Comparison of ENCODE assay signal across 16 cellular contexts in the genomic region with DNA sequence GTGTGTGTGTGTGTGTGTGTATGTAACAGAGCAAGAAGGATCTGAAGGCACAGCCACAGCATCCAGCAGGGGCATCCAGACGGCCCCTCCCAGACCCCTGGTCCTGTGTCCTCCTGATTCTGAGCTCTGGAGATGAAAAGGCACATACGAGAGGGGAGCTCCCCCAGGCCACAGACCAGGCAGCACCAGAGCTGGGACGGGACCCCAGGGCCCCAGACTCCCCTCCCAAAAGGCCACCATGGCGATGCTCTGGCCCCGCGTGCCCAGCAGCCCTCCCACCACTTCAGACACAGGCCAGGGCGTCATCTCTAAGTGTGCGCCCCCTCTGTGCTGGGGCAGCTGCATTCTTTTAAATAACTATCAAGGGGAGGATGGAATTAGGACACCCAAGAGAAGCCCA.
"Had no signal": no experiment of that assay in that cellular context is flagged by ENCODE, and none has a peak within 500 bp of the region (broad histone marks: within the 10 kb centered on the region; RNA-seq: fewer than 3 reads in every experiment).

No MANE protein-coding gene starts in this region.

- H3K4me3 ChIP-seq: esophagus muscularis mucosa, gastrocnemius medialis, heart right ventricle, skin epidermis had no signal

- DNase-seq: effector memory CD8-positive, alpha-beta T cell; gastrocnemius medialis; heart right ventricle; hypothalamus; kidney glomerular epithelial cell; midbrain; stimulated activated CD4-positive, alpha-beta T cell treated with anti-CD3 and anti-CD28 coated beads, Interleukin-12 subunit alpha, Interleukin-12 subunit beta, amount 100 ng/mL, for 4 hours; stimulated activated naive CD4-positive, alpha-beta T cell had no signal

- FAIRE-seq: colon, islet of Langerhans had no signal

- H3K4me3 Mint-ChIP-seq: dendritic cell treated with granulocyte-macrophage colony-stimulating factor and Interleukin-4, amounts not matched to agents 40 ng/mL and 50 ng/mL, for 4 days; effector memory CD8-positive, alpha-beta T cell; memory B cell; nephron had no signal

- H3K4me1 Mint-ChIP-seq: memory B cell, nephron had no signal

- H3K4me1 ChIP-seq: esophagus muscularis mucosa, gastrocnemius medialis, heart right ventricle had no signal

- H3K27ac ChIP-seq: epithelial cell of prostate, esophagus muscularis mucosa, gastrocnemius medialis, heart right ventricle, skin epidermis had no signal

- H3K27me3 ChIP-seq: gastrocnemius medialis had no signal

- H3K36me3 ChIP-seq: esophagus muscularis mucosa, gastrocnemius medialis, heart right ventricle had no signal

- H3K27ac Mint-ChIP-seq: dendritic cell treated with granulocyte-macrophage colony-stimulating factor and Interleukin-4, amounts not matched to agents 40 ng/mL and 50 ng/mL, for 4 days; effector memory CD8-positive, alpha-beta T cell; memory B cell; nephron had no signal
